ENCODE assay signal across 17 cellular contexts in the genomic region with DNA sequence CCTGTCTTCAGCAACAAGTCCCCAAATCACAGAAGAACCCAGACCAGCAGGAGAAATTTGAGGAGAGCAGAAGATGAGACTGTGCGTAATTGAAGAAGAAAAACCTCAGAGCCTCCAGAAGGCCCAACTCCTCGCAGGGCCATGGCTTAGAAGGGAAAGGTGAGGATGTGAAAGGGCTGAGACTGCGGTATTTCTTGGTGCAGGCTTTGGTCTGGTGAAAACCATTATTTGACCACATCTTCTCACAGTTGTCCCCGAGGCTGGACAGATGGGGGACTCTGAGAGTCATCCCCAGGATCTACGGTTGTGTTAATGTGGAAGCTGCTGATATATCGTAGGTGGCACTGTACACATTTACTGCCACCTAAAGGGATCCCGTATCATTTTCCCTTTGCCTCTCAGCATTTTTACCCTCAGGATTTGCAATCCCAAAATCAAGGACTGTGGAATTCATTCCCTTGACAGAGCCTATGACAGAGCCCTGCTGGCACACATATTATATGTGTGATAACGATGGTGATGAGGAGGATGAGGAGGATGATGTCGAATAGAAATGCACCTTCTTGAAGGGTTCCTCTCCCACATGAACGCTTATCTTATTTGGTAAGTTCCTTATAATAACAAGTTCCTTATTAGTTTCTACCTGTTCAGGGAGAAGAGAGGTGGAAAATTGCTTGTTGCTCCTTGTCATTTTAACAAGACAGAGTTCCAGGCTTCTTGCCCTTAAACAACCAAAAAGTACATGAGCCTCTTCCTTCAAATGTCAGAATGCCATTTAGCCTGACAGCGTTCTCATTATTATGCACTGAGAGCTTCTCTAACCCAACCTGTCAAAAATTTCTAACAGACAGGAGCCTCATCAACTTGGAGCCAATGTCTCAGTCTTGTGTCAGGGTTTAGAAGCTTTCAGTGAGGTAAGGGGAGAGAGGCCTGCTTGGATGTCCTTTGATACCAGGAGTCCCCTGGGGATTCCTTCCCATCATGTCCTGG.
DNase-seq lines count a peak whose midpoint lies in the region; ATAC-seq, FAIRE-seq and TF ChIP-seq lines count a peak whose summit lies in the region.
"Had no signal": no experiment of that assay in that cellular context is flagged by ENCODE, and none has a peak within 500 bp of the region (broad histone marks: within the 10 kb centered on the region; RNA-seq: fewer than 3 reads in every experiment).

No MANE protein-coding gene starts in this region.

- H3K9me3 ChIP-seq in A549: no peaks in the 10 kb centered on the region
- no peaks in the 10 kb centered on the region for H3K9me3 ChIP-seq in HEK293 (ENCODE audit: control insufficient read depth, insufficient read depth, low read depth, low read length)
- H3K9me3 ChIP-seq in neural cell (ENCODE audit: low read length): no peaks in the 10 kb centered on the region
- no peaks in the 10 kb centered on the region for H3K9me3 ChIP-seq in body of pancreas
- H3K9me3 ChIP-seq: SJSA1 had no signal

- intact Hi-C loops in activated T-helper 1 cell treated with anti-CD3 and anti-CD28 coated beads, Interleukin-12 subunit alpha, Interleukin-12 subunit beta, Interleukin-2, Interleukin-4 antibody, amounts not matched to agents 30 ng/mL and 10 ng/mL and 1 ng/mL, durations not matched to agents 14 hours and 24 hours and 36 hours (cut with micrococcal nuclease): no loop called here
- intact Hi-C loops in body of pancreas (cut with DNase I): no loop called here

- H3K27ac ChIP-seq in A549 (peak overlapping the region in 1 of 2 experiments; percentile 37; a peak in 2 of 6 replicates), HEK293 (ENCODE audit: extremely low read depth, low read depth, low read length) (no peak overlapping the region), neural cell (ENCODE audit: low read length) (peak overlapping the region; percentile 71), body of pancreas (no peak overlapping the region)
- H3K27ac ChIP-seq: SJSA1 had no signal

- H3K4me2 ChIP-seq in A549 (no peak overlapping the region), neural cell (ENCODE audit: low read length) (no peak overlapping the region)

- no peaks in the 10 kb centered on the region for H3K36me3 Mint-ChIP-seq in activated T-helper 1 cell treated with anti-CD3 and anti-CD28 coated beads, Interleukin-12 subunit alpha, Interleukin-12 subunit beta, Interleukin-2, Interleukin-4 antibody, amounts not matched to agents 30 ng/mL and 10 ng/mL and 1 ng/mL, durations not matched to agents 14 hours and 24 hours and 36 hours (ENCODE audit: low read depth)
- H3K36me3 Mint-ChIP-seq: CD4-positive, CD25-positive, alpha-beta regulatory T cell had no signal

- peak overlapping the region; percentile 28 for H3K9ac ChIP-seq in neural cell (ENCODE audit: low read length)

- POLR2A ChIA-PET in A549 (lab: Yijun Ruan, JAX): no interaction called here
- POLR2A ChIA-PET in HEK293 (lab: Yijun Ruan, JAX): no interaction called here

- no peaks in the 10 kb centered on the region for H3K9me3 Mint-ChIP-seq in activated T-helper 1 cell treated with anti-CD3 and anti-CD28 coated beads, Interleukin-12 subunit alpha, Interleukin-12 subunit beta, Interleukin-2, Interleukin-4 antibody, amounts not matched to agents 30 ng/mL and 10 ng/mL and 1 ng/mL, durations not matched to agents 14 hours and 24 hours and 36 hours
- H3K9me3 Mint-ChIP-seq: CD4-positive, CD25-positive, alpha-beta regulatory T cell had no signal

- TF ChIP-seq CTCF in A549 (IDR thresholded peaks at IDR 0.05): peak; percentile 10; the same call in 1 of the 3 replicates
- peak; percentile 63 for TF ChIP-seq CTCF in HEK293 (tag by site-specific recombination; IDR thresholded peaks at IDR 0.05)
- TF ChIP-seq CTCF in neural cell (IDR thresholded peaks at IDR 0.05; ENCODE audit: poor library complexity, severe bottlenecking): peak; percentile 35
- no peak for TF ChIP-seq CTCF in body of pancreas (IDR thresholded peaks at IDR 0.05)

- H3K27ac Mint-ChIP-seq in activated T-helper 1 cell treated with anti-CD3 and anti-CD28 coated beads, Interleukin-12 subunit alpha, Interleukin-12 subunit beta, Interleukin-2, Interleukin-4 antibody, amounts not matched to agents 30 ng/mL and 10 ng/mL and 1 ng/mL, durations not matched to agents 14 hours and 24 hours and 36 hours: peak overlapping the region; percentile 18
- H3K27ac Mint-ChIP-seq: CD4-positive, CD25-positive, alpha-beta regulatory T cell had no signal

- no peak for FAIRE-seq in A549 (lab: Jason Lieb, UNC)
- FAIRE-seq: GM19239 had no signal

- TF ChIP-seq EP300 in A549 (IDR thresholded peaks at IDR 0.05) (no peak), neural cell (conservative IDR thresholded peaks at IDR 0.05; ENCODE audit: poor library complexity, severe bottlenecking) (peak; percentile 98)

- H3K4me3 ChIP-seq in A549 (no peak overlapping the region), HEK293 (ENCODE audit: low read depth, low read length) (no peak overlapping the region), neural cell (ENCODE audit: low read length) (peak overlapping the region; percentile 20), body of pancreas (no peak overlapping the region)
- H3K4me3 ChIP-seq: SJSA1 had no signal

- peak in 1 of 2 experiments; percentile 37; a peak in 2 of 5 replicates for TF ChIP-seq RAD21 in A549 (conservative IDR thresholded peaks at IDR 0.05 in 1 of 2, IDR thresholded peaks at IDR 0.05 in 1 of 2)
- TF ChIP-seq RAD21 in neural cell (conservative IDR thresholded peaks at IDR 0.05): no peak

- H2AFZ ChIP-seq in neural cell (ENCODE audit: low read depth, low read length): no peak overlapping the region

- H3K9me2 ChIP-seq in neural cell (ENCODE audit: insufficient read depth, low read length): no peaks in the 10 kb centered on the region

- no peaks in the 10 kb centered on the region for H4K20me1 ChIP-seq in neural cell (ENCODE audit: insufficient read depth)

- no peaks in the 10 kb centered on the region for H3K36me3 ChIP-seq in HEK293 (ENCODE audit: control insufficient read depth in 2 of 2, insufficient read depth in 1 of 2, low read length in 2 of 2)
- H3K36me3 ChIP-seq in neural cell (ENCODE audit: insufficient read depth, low read length): no peaks in the 10 kb centered on the region
- H3K36me3 ChIP-seq in body of pancreas (replicated peaks in 1 of 2; ENCODE audit: insufficient read depth in 1 of 2, low read depth in 2 of 2): no peaks in the 10 kb centered on the region
- H3K36me3 ChIP-seq: SJSA1 had no signal

- DNase-seq in A549 (ENCODE audit: low read depth in 1 of 2, low spot score in 1 of 2) (no peak), NCI-H2227 treated with DMSO at 0.1 percent for 48 hours (lab: John Stamatoyannopoulos, UW) (no peak), body of pancreas (no peak)
- no peak for DNase-seq in activated T-helper 1 cell treated with anti-CD3 and anti-CD28 coated beads, Interleukin-12 subunit alpha, Interleukin-12 subunit beta, Interleukin-2, Interleukin-4 antibody, amounts not matched to agents 30 ng/mL and 10 ng/mL and 1 ng/mL, durations not matched to agents 14 hours and 24 hours and 36 hours (ENCODE audit: low spot score)
- DNase-seq in activated naive CD4-positive, alpha-beta T cell treated with anti-CD3 and anti-CD28 coated beads, Interleukin-2, amount 50 U/mL, for 16 hours: no peak
- DNase-seq: AML-193; CD4-positive, CD25-positive, alpha-beta regulatory T cell; DMS79 treated with DMSO at 0.1 percent for 48 hours; GF-D8; HCEC 1CT; NCI-H1436; NCI-H2029 treated with DMSO at 0.1 percent for 48 hours; NCI-H226 had no signal

- no peaks in the 10 kb centered on the region for H3K27me3 Mint-ChIP-seq in activated T-helper 1 cell treated with anti-CD3 and anti-CD28 coated beads, Interleukin-12 subunit alpha, Interleukin-12 subunit beta, Interleukin-2, Interleukin-4 antibody, amounts not matched to agents 30 ng/mL and 10 ng/mL and 1 ng/mL, durations not matched to agents 14 hours and 24 hours and 36 hours (ENCODE audit: insufficient read depth)

- ATAC-seq in A549 (no peak), body of pancreas (no peak)

- H3K4me1 Mint-ChIP-seq in activated T-helper 1 cell treated with anti-CD3 and anti-CD28 coated beads, Interleukin-12 subunit alpha, Interleukin-12 subunit beta, Interleukin-2, Interleukin-4 antibody, amounts not matched to agents 30 ng/mL and 10 ng/mL and 1 ng/mL, durations not matched to agents 14 hours and 24 hours and 36 hours (ENCODE audit: low read depth): no peaks in the 10 kb centered on the region
- H3K4me1 Mint-ChIP-seq: CD4-positive, CD25-positive, alpha-beta regulatory T cell had no signal

- CTCF ChIA-PET in A549 (lab: Yijun Ruan, JAX): interaction anchor here (1.1 kb wide), 1 partner anchor 102 kb away, joined by 3 read pairs; no protein-coding TSS in a partner anchor
- CTCF ChIA-PET in HEK293 (lab: Yijun Ruan, JAX): interaction anchor here (0.5 to 1.5 kb wide), 4 partner anchors 10 to 364 kb away, joined by 3 to 5 read pairs (median 3); no protein-coding TSS in a partner anchor

- WGBS in A549 (ENCODE audit: missing lambda C conversion rate): 86% methylated on average over 11 of the region's 11 CpGs
- WGBS in body of pancreas, 2 donors: 77 to 79% methylated on average over 11 of the region's 11 CpGs

- H3K4me3 Mint-ChIP-seq in activated T-helper 1 cell treated with anti-CD3 and anti-CD28 coated beads, Interleukin-12 subunit alpha, Interleukin-12 subunit beta, Interleukin-2, Interleukin-4 antibody, amounts not matched to agents 30 ng/mL and 10 ng/mL and 1 ng/mL, durations not matched to agents 14 hours and 24 hours and 36 hours: no peak overlapping the region
- H3K4me3 Mint-ChIP-seq: CD4-positive, CD25-positive, alpha-beta regulatory T cell had no signal

- no peaks in the 10 kb centered on the region for H3F3A ChIP-seq in neural cell (ENCODE audit: insufficient read depth, low read length, poor library complexity, severe bottlenecking)

- TF ChIP-seq POLR2A in A549 (IDR thresholded peaks at IDR 0.05; ENCODE audit: low read length) (no peak), body of pancreas (IDR thresholded peaks at IDR 0.05) (no peak)

- no peaks in the 10 kb centered on the region for H3K27me3 ChIP-seq in neural cell (ENCODE audit: insufficient read depth, low read depth, low read length)
- H3K27me3 ChIP-seq in body of pancreas: no peaks in the 10 kb centered on the region
- H3K27me3 ChIP-seq: SJSA1 had no signal

- peaks cover 22% of the 10 kb centered on the region for H3K4me1 ChIP-seq in A549
- H3K4me1 ChIP-seq in HEK293 (ENCODE audit: control insufficient read depth, insufficient read depth, low read length): peaks cover 45% of the 10 kb centered on the region
- H3K4me1 ChIP-seq in body of pancreas: no peaks in the 10 kb centered on the region

- H3K79me2 ChIP-seq in neural cell (replicated peaks; ENCODE audit: insufficient read depth, low read length): no peaks in the 10 kb centered on the region

TF ChIP-seq in A549, 52 proteins besides CTCF, POLR2A, EP300 and RAD21:
- TF ChIP-seq RARB (CRISPR knock-in tag; IDR thresholded peaks at IDR 0.05): no peak
- TF ChIP-seq FOSB (CRISPR knock-in tag; IDR thresholded peaks at IDR 0.05): no peak

TF ChIP-seq in HEK293, 187 proteins besides CTCF, POLR2A, EP300 and RAD21 (continues in another document):
- TF ChIP-seq ZNF654 (tag by site-specific recombination; IDR thresholded peaks at IDR 0.05; ENCODE audit: low read depth) (peak; percentile 8; the same call in 1 of the 2 replicates), ZNF521 (tag by site-specific recombination; IDR thresholded peaks at IDR 0.05) (no peak)

TF ChIP-seq in neural cell, 6 proteins besides CTCF, POLR2A, EP300 and RAD21:
- TF ChIP-seq MXI1 (conservative IDR thresholded peaks at IDR 0.05; ENCODE audit: poor library complexity, severe bottlenecking) (no peak), POLR2AphosphoS5 (IDR thresholded peaks at IDR 0.05) (peak; percentile 53)

Comparison
In these comparisons a context has a peak if more than half of its experiments do, and no peak if none do; other contexts are left out.
1. CTCF ChIP-seq: peak in A549 (single experiment), HEK293 (single experiment) and neural cell (single experiment); none in body of pancreas (0 of 7).
2. Of the 5 proteins assayed by ChIP-seq in both HEK293 and A549: peak only in HEK293: none; only in A549: none; in both: CTCF; in neither: 4.